ENCODE assay signal across 1 cellular context in the genomic region with DNA sequence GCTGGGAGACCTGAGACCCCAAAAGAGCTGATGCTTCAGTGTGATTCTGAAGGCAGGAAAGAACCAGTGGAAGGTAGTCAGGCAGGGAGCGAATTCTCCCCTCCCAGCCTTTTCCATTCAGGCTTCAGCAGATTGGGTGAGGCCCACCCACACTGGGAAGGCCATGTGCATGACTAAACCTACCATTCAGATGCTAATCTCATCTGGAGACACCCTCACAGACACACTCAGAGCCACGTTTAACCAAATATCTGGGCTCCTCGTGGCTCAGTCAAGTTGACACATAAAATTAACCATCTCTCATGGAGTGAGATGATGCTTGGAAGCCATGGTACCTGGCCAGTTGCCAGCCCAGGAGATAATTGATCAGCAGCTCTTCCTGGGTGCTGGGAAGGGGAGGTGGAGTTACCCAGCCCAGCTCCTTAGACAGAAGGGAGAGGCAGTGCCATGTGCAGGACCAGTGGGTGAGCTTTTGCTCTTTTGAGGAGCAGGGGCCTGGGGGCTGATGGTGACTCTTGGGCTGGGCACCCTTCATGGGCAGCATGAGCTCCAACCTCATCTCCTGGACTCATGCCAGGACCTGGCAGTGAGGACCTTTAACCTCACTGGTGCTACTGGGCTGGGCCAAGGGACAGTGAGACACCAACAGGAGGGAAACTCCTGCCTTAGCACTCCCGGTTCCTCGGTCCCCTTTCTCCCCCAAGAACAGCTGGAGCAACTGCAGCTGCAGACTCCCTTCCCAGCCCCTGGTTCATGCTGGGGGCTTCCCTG.
TF ChIP-seq lines count a peak whose summit lies in the region.

No MANE protein-coding gene starts in this region.

TF ChIP-seq in H1, 55 proteins besides CTCF, POLR2A, EP300 and RAD21:
- TF ChIP-seq KDM1A (IDR thresholded peaks at IDR 0.05; ENCODE audit: borderline replicate concordance, low read length) (peak; percentile 61), SP2 (IDR thresholded peaks at IDR 0.05; ENCODE audit: low read length) (no peak), POU5F1 (IDR thresholded peaks at IDR 0.05; ENCODE audit: low read depth, low read length) (peak; percentile 46; the same call in 1 of the 2 replicates)
